ENCODE assay signal across 29 cellular contexts in genomic region chr7:29801929-29802328, GRCh38.
"Had no signal": no experiment of that assay in that cellular context is flagged by ENCODE, and none has a peak within 500 bp of the region (broad histone marks: within the 10 kb centered on the region; RNA-seq: fewer than 3 reads in every experiment).

No MANE protein-coding gene starts in this region.

- H3K4me1 ChIP-seq: uterus had no signal

- H3K9me3 Mint-ChIP-seq: stimulated activated effector memory CD8-positive, alpha-beta T cell treated with anti-CD3 and anti-CD28 coated beads, Interleukin-12 subunit alpha, Interleukin-12 subunit beta, amount 100 ng/mL, for 72 hours; stimulated activated naive B cell treated with anti-CD40 and anti-IgM and Interleukin-4, amounts not matched to agents 10 μg/mL and 1 μg/mL and 100 μg/mL, for 72 hours; stimulated activated naive CD8-positive, alpha-beta T cell treated with anti-CD3 and anti-CD28 coated beads, Interleukin-15, amount 100 ng/mL, for 72 hours; stimulated activated naive CD8-positive, alpha-beta T cell treated with anti-CD3 and anti-CD28 coated beads, Interleukin-15, Interleukin-2, amounts not matched to agents 100 ng/mL and 50 ng/mL, for 24 hours had no signal

- H3K4me3 ChIP-seq: stomach, suprapubic skin, testis, thoracic aorta, thyroid gland, tibial artery, tibial nerve, transverse colon, upper lobe of left lung, upper lobe of right lung, uterus, vagina had no signal

- H3K36me3 ChIP-seq: stomach, suprapubic skin, thoracic aorta, thyroid gland, tibial artery, tibial nerve, transverse colon, upper lobe of left lung, upper lobe of right lung, uterus, vagina had no signal

- H3K4me3 Mint-ChIP-seq: stimulated activated effector memory CD8-positive, alpha-beta T cell treated with anti-CD3 and anti-CD28 coated beads, Interleukin-12 subunit alpha, Interleukin-12 subunit beta, amount 100 ng/mL, for 72 hours; stimulated activated memory B cell treated with anti-CD40 and anti-IgM and Interleukin-4, amounts not matched to agents 10 μg/mL and 1 μg/mL and 100 μg/mL, for 72 hours; stimulated activated naive B cell treated with anti-CD40 and anti-IgM and Interleukin-4, amounts not matched to agents 10 μg/mL and 1 μg/mL and 100 μg/mL, for 72 hours; stimulated activated naive CD8-positive, alpha-beta T cell treated with anti-CD3 and anti-CD28 coated beads, Interleukin-15, amount 100 ng/mL, for 72 hours; stimulated activated naive CD8-positive, alpha-beta T cell treated with anti-CD3 and anti-CD28 coated beads, Interleukin-15, Interleukin-2, amounts not matched to agents 100 ng/mL and 50 ng/mL, for 24 hours had no signal

- ATAC-seq: stimulated activated effector memory CD8-positive, alpha-beta T cell treated with anti-CD3 and anti-CD28 coated beads, Interleukin-12 subunit alpha, Interleukin-12 subunit beta, amount 100 ng/mL, for 72 hours; stimulated activated memory B cell treated with anti-CD40 and anti-IgM and Interleukin-4, amounts not matched to agents 10 μg/mL and 1 μg/mL and 100 μg/mL, for 72 hours; stimulated activated naive B cell treated with anti-CD40 and anti-IgM and Interleukin-4, amounts not matched to agents 10 μg/mL and 1 μg/mL and 100 μg/mL, for 72 hours; stimulated activated naive CD8-positive, alpha-beta T cell treated with anti-CD3 and anti-CD28 coated beads, Interleukin-15, amount 100 ng/mL, for 72 hours; stimulated activated naive CD8-positive, alpha-beta T cell treated with anti-CD3 and anti-CD28 coated beads, Interleukin-15, Interleukin-2, amounts not matched to agents 100 U/mL and 50 U/mL, for 24 hours; upper lobe of right lung had no signal

- H3K9me3 ChIP-seq: stomach, suprapubic skin, testis, thoracic aorta, thyroid gland, tibial artery, tibial nerve, transverse colon, upper lobe of left lung, upper lobe of right lung, uterus, vagina had no signal

- H3K27ac ChIP-seq: stomach, suprapubic skin, testis, thoracic aorta, thyroid gland, tibial artery, tibial nerve, transverse colon, upper lobe of left lung, upper lobe of right lung, uterus, vagina had no signal

- H3K27ac Mint-ChIP-seq: stimulated activated effector memory CD8-positive, alpha-beta T cell treated with anti-CD3 and anti-CD28 coated beads, Interleukin-12 subunit alpha, Interleukin-12 subunit beta, amount 100 ng/mL, for 72 hours; stimulated activated memory B cell treated with anti-CD40 and anti-IgM and Interleukin-4, amounts not matched to agents 10 μg/mL and 1 μg/mL and 100 μg/mL, for 72 hours; stimulated activated naive B cell treated with anti-CD40 and anti-IgM and Interleukin-4, amounts not matched to agents 10 μg/mL and 1 μg/mL and 100 μg/mL, for 72 hours; stimulated activated naive CD8-positive, alpha-beta T cell treated with anti-CD3 and anti-CD28 coated beads, Interleukin-15, amount 100 ng/mL, for 72 hours; stimulated activated naive CD8-positive, alpha-beta T cell treated with anti-CD3 and anti-CD28 coated beads, Interleukin-15, Interleukin-2, amounts not matched to agents 100 ng/mL and 50 ng/mL, for 24 hours had no signal

- H3K27me3 ChIP-seq: testis, thyroid gland, tibial artery, uterus, vagina had no signal

- FAIRE-seq: urothelium cell line had no signal

- H3K36me3 Mint-ChIP-seq: stimulated activated effector memory CD8-positive, alpha-beta T cell treated with anti-CD3 and anti-CD28 coated beads, Interleukin-12 subunit alpha, Interleukin-12 subunit beta, amount 100 ng/mL, for 72 hours; stimulated activated memory B cell treated with anti-CD40 and anti-IgM and Interleukin-4, amounts not matched to agents 10 μg/mL and 1 μg/mL and 100 μg/mL, for 72 hours; stimulated activated naive B cell treated with anti-CD40 and anti-IgM and Interleukin-4, amounts not matched to agents 10 μg/mL and 1 μg/mL and 100 μg/mL, for 72 hours had no signal

- H3K4me1 Mint-ChIP-seq: stimulated activated effector memory CD8-positive, alpha-beta T cell treated with anti-CD3 and anti-CD28 coated beads, Interleukin-12 subunit alpha, Interleukin-12 subunit beta, amount 100 ng/mL, for 72 hours; stimulated activated naive CD8-positive, alpha-beta T cell treated with anti-CD3 and anti-CD28 coated beads, Interleukin-15, amount 100 ng/mL, for 72 hours had no signal

- DNase-seq: stimulated activated CD4-positive, alpha-beta T cell treated with anti-CD3 and anti-CD28 coated beads, Interleukin-2, amount 100 ng/mL, for 24 hours; stimulated activated CD4-positive, alpha-beta T cell treated with anti-CD3 and anti-CD28 coated beads, Interleukin-2, amount 100 ng/mL, for 48 hours; stimulated activated CD4-positive, alpha-beta T cell treated with anti-CD3 and anti-CD28 coated beads, Interleukin-4, amount 100 ng/mL, for 1 hour; stimulated activated CD4-positive, alpha-beta T cell treated with anti-CD3 and anti-CD28 coated beads, Interleukin-4, amount 100 ng/mL, for 24 hours; stimulated activated CD4-positive, alpha-beta T cell treated with anti-CD3 and anti-CD28 coated beads, Interleukin-4, amount 100 ng/mL, for 4 hours; stimulated activated CD8-positive, alpha-beta memory T cell treated with anti-CD3 and anti-CD28 coated beads, Interleukin-4, amount 100 ng/mL, for 48 hours; stimulated activated naive B cell treated with anti-CD40 and anti-IgM and Interleukin-4, amounts not matched to agents 10 μg/mL and 1 μg/mL and 100 μg/mL, for 72 hours; stimulated activated naive CD4-positive, alpha-beta T cell; stimulated activated naive CD4-positive, alpha-beta T cell treated with Interleukin-2 at 50 U/mL for 16 hours; stimulated activated naive CD8-positive, alpha-beta T cell treated with anti-CD3 and anti-CD28 coated beads, Interleukin-15, amount 100 ng/mL, for 72 hours; stimulated activated naive CD8-positive, alpha-beta T cell treated with anti-CD3 and anti-CD28 coated beads, Interleukin-15, Interleukin-2, amounts not matched to agents 100 U/mL and 50 U/mL, for 24 hours; stomach; substantia nigra; testis; thyroid gland; tibial artery; transverse colon; trophoblast cell; upper lobe of left lung; upper lobe of right lung; uterus had no signal
